In the genomic region with DNA sequence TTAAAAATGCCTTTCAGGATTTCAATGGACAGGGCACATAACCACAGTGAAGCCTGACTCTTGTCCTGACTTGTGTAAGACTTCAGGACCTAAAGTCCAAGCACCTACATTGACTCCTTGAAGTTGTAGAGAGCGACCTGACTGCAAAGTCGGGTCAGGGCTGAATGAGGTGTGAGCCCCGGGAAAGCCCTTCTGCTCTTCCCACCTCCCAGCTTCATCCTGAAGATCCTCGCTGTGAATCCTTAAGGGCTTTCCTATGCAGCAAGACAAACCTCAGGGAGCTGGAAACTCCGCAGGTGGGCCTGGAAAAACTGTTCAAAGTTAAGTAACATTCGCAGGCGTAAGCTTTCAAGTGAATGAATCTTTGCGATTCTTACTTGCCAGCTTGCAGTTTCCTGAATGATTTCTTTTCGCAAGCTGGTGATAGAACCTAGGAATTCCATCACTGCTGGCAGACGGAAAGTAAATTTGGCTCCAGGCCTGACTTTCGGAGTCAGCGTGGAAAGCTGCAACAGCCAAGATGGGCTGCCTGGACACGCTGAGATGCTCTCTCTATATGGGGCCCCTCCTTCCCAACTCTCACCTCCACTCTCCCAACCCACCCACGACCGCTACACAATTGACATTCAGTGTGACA, we compare ENCODE assay signal across 20 cellular contexts. TPM values are rescaled to one million over a fixed set of nuclear protein-coding genes. Genes with fewer than 3 reads are reported as not detected.
DNase-seq lines count a peak whose midpoint lies in the region; FAIRE-seq and TF ChIP-seq lines count a peak whose summit lies in the region.
"Had no signal": no experiment of that assay in that cellular context is flagged by ENCODE, and none has a peak within 500 bp of the region (broad histone marks: within the 10 kb centered on the region; RNA-seq: fewer than 3 reads in every experiment).

No MANE protein-coding gene starts in this region.

- H3K4me1 ChIP-seq in left ventricle myocardium inferior, result peaks cover 74% of the 10 kb centered on the region
- no peaks in the 10 kb centered on the region for H3K4me1 ChIP-seq in prostate gland (replicated peaks)
- no peaks in the 10 kb centered on the region for H3K4me1 ChIP-seq in Karpas-422 (ENCODE audit: low read length)
- H3K4me1 ChIP-seq: upper lobe of right lung had no signal

- H3K9ac ChIP-seq in Karpas-422 (ENCODE audit: low read length), result no peak overlapping the region

- no peaks in the 10 kb centered on the region for H3K79me2 ChIP-seq in Karpas-422 (ENCODE audit: low read length)

- DNase-seq in M059J (ENCODE audit: low read depth), result peak; percentile 52
- peak; percentile 64 for DNase-seq in bronchial epithelial cell (ENCODE audit: low read depth)
- no peak for DNase-seq in left ventricle myocardium inferior
- DNase-seq in prostate gland (ENCODE audit: low spot score), result peak; percentile 66
- DNase-seq in Karpas-422, result no peak
- no peak for DNase-seq in NCI-H2029 treated with DMSO at 0.1 percent for 48 hours (lab: John Stamatoyannopoulos, UW)
- DNase-seq in putamen (ENCODE audit: low spot score), result no peak
- DNase-seq: activated CD4-positive, alpha-beta T cell treated with anti-CD3 and anti-CD28 coated beads, Interleukin-2, amount 10 ng/mL, durations not matched to agents 7 days and 5 days; DMS 273 treated with DMSO at 0.1 percent for 48 hours; GOT3; NCI-H1417 treated with DMSO at 0.1 percent for 48 hours; NCI-H2107; NCI-H510A treated with DMSO at 0.1 percent for 48 hours; ovary; stimulated activated CD8-positive, alpha-beta memory T cell treated with anti-CD3 and anti-CD28 coated beads, Interleukin-4, amount 100 ng/mL, for 48 hours; T-helper 17 cell; upper lobe of right lung had no signal

- H4K20me1 ChIP-seq in Karpas-422 (ENCODE audit: insufficient read depth, low read depth, low read length), result no peaks in the 10 kb centered on the region

- no peaks in the 10 kb centered on the region for H3K36me3 ChIP-seq in bronchial epithelial cell (ENCODE audit: control insufficient read depth, insufficient read depth, low read length)
- no peaks in the 10 kb centered on the region for H3K36me3 ChIP-seq in left ventricle myocardium inferior
- no peaks in the 10 kb centered on the region for H3K36me3 ChIP-seq in prostate gland
- H3K36me3 ChIP-seq in Karpas-422 (ENCODE audit: insufficient read depth, low read length), result no peaks in the 10 kb centered on the region
- H3K36me3 ChIP-seq: ovary, upper lobe of right lung had no signal

- H3K4me3 ChIP-seq in bronchial epithelial cell (ENCODE audit: low read depth, low read length), result no peak overlapping the region
- no peak overlapping the region for H3K4me3 ChIP-seq in left ventricle myocardium inferior
- H3K4me3 ChIP-seq in prostate gland, result no peak overlapping the region
- no peak overlapping the region for H3K4me3 ChIP-seq in Karpas-422 (ENCODE audit: low read length)
- H3K4me3 ChIP-seq: ovary, upper lobe of right lung had no signal

- no peak for FAIRE-seq in bronchial epithelial cell (lab: Jason Lieb, UNC)
- FAIRE-seq: endothelial cell of umbilical vein, frontal cortex had no signal

- H3K4me2 ChIP-seq in Karpas-422 (ENCODE audit: low read depth, low read length, poor library complexity, severe bottlenecking), result no peak overlapping the region

- H3K27me3 ChIP-seq in bronchial epithelial cell (ENCODE audit: control insufficient read depth, insufficient read depth, low read length) (peaks cover 1% of the 10 kb centered on the region), left ventricle myocardium inferior (ENCODE audit: low read depth) (no peaks in the 10 kb centered on the region), prostate gland (replicated peaks; ENCODE audit: insufficient read depth) (no peaks in the 10 kb centered on the region), Karpas-422 (ENCODE audit: low read length) (no peaks in the 10 kb centered on the region)
- H3K27me3 ChIP-seq: ovary, upper lobe of right lung had no signal

- H2AFZ ChIP-seq in Karpas-422 (ENCODE audit: low read length), result no peak overlapping the region

- no peak for TF ChIP-seq CTCF in bronchial epithelial cell (IDR thresholded peaks at IDR 0.05; ENCODE audit: insufficient read depth, low read length, severe bottlenecking)
- TF ChIP-seq CTCF in left ventricle myocardium inferior (IDR thresholded peaks at IDR 0.05; ENCODE audit: borderline replicate concordance), result no peak
- no peak for TF ChIP-seq CTCF in prostate gland (IDR thresholded peaks at IDR 0.05)

- peak overlapping the region; percentile 80 for H3K27ac ChIP-seq in left ventricle myocardium inferior (replicated peaks)
- H3K27ac ChIP-seq in prostate gland, result peak overlapping the region in 1 of 2 donors; percentile 20
- H3K27ac ChIP-seq in Karpas-422 (ENCODE audit: low read length), result no peak overlapping the region
- H3K27ac ChIP-seq: HL-60, ovary, upper lobe of right lung had no signal

- WGBS in prostate gland, result 36% methylated on average over 15 of the region's 15 CpGs

- TF ChIP-seq POLR2A in prostate gland (IDR thresholded peaks at IDR 0.05), result no peak

- H3K9me3 ChIP-seq in left ventricle myocardium inferior (replicated peaks) (no peaks in the 10 kb centered on the region), prostate gland (no peaks in the 10 kb centered on the region), Karpas-422 (ENCODE audit: low read length) (no peaks in the 10 kb centered on the region)
- H3K9me3 ChIP-seq: ovary, upper lobe of right lung had no signal

- intact Hi-C loops in left ventricle myocardium inferior (cut with micrococcal nuclease) (no loop called here), prostate gland (cut with DNase I) (loop anchor here (10.0 kb wide), 1 partner anchor 470 kb away; no protein-coding TSS in a partner anchor)

- H3K9me2 ChIP-seq in Karpas-422 (replicated peaks; ENCODE audit: insufficient read depth, low read length), result no peaks in the 10 kb centered on the region

RNA-seq across cellular contexts. Expression of gene SEMA5A, which starts 10.9 kb away (rescaled TPM):
- 10.5 and 18.6 TPM in 2 replicates for total RNA-seq in M059J (2014; rRNA removed; shearing (Covaris generic))
- total RNA-seq in bronchial epithelial cell, result 1.3 and 1.6 TPM in 2 replicates
- total RNA-seq in left ventricle myocardium inferior, result 43.2 TPM
- 10 to 100 TPM in 1 of 2 donors, 1 to 10 TPM in 1; 4.5 to 21.7 TPM for total RNA-seq in prostate gland
- not detected in 2 replicates for total RNA-seq in Karpas-422 (2014; rRNA removed; shearing (Covaris generic); ENCODE audit: low replicate concordance)

Comparison
In these comparisons a context has a peak if more than half of its experiments do, and no peak if none do; other contexts are left out.
1. DNase-seq: peak in M059J (single experiment), bronchial epithelial cell (single experiment) and prostate gland (single experiment); none in left ventricle myocardium inferior (single experiment), Karpas-422 (single experiment), NCI-H2029 treated with DMSO at 0.1 percent for 48 hours (single experiment) and putamen (single experiment).